18 cellular contexts compared by ENCODE assay signal in genomic region chr4:24655971-24656370, GRCh38.
DNase-seq lines count a peak whose midpoint lies in the region; ATAC-seq and TF ChIP-seq lines count a peak whose summit lies in the region.
"Had no signal": no experiment of that assay in that cellular context is flagged by ENCODE, and none has a peak within 500 bp of the region (broad histone marks: within the 10 kb centered on the region; RNA-seq: fewer than 3 reads in every experiment).

No MANE protein-coding gene starts in this region.

- H4K20me1 ChIP-seq in BLaER1 = peaks cover 22% of the 10 kb centered on the region

- no peaks in the 10 kb centered on the region for H3K9me3 Mint-ChIP-seq in nephron progenitor cell
- H3K9me3 Mint-ChIP-seq: activated T-helper 17 cell treated with anti-CD3 and anti-CD28 coated beads, Interleukin-2, amount 50 U/mL, for 72 hours; neural crest cell had no signal

- H3K4me1 Mint-ChIP-seq in nephron progenitor cell = peaks cover 53% of the 10 kb centered on the region
- H3K4me1 Mint-ChIP-seq: activated T-helper 17 cell treated with anti-CD3 and anti-CD28 coated beads, Interleukin-2, amount 50 U/mL, for 72 hours had no signal

- peak overlapping the region; percentile 24 for H3K4me2 ChIP-seq in BLaER1

- peaks cover 3% of the 10 kb centered on the region for H3K27me3 Mint-ChIP-seq in nephron progenitor cell (ENCODE audit: low read depth, poor library complexity)

- H3K36me3 ChIP-seq in BLaER1 = no peaks in the 10 kb centered on the region
- H3K36me3 ChIP-seq: breast epithelium, vagina had no signal

- no peaks in the 10 kb centered on the region for H3K9me3 ChIP-seq in BLaER1
- H3K9me3 ChIP-seq: breast epithelium, vagina had no signal

- H3K27ac ChIP-seq in BLaER1 (no peak overlapping the region), dorsolateral prefrontal cortex (peak overlapping the region in 50 of 59 donors; percentile 1 to 97 (median 76))
- H3K27ac ChIP-seq: breast epithelium, vagina had no signal

- H3K36me3 Mint-ChIP-seq in nephron progenitor cell (ENCODE audit: low read depth) = no peaks in the 10 kb centered on the region
- H3K36me3 Mint-ChIP-seq: activated CD8-positive, alpha-beta memory T cell treated with anti-CD3 and anti-CD28 coated beads, Interleukin-2, amount 10 ng/mL, durations not matched to agents 7 days and 5 days had no signal

- intact Hi-C loops in dorsolateral prefrontal cortex (cut with DNase I) = loop anchor here in 1 of 2 donors (5.0 kb wide), 1 partner anchor 49 kb away; no protein-coding TSS in a partner anchor

- TF ChIP-seq CTCF in dorsolateral prefrontal cortex (IDR thresholded peaks at IDR 0.05 in 54 of 56, conservative IDR thresholded peaks at IDR 0.05 in 2 of 56; ENCODE audit: low read depth in 1 of 56, partially characterized antibody in 56 of 56) (no peak), nephron progenitor cell (IDR thresholded peaks at IDR 0.05) (no peak)

- peak; percentile 63 for DNase-seq in HuH-7 (ENCODE audit: low spot score)
- no peak for DNase-seq in dorsolateral prefrontal cortex
- peak; percentile 33 for DNase-seq in nephron progenitor cell
- no peak for DNase-seq in NCI-H2171 treated with DMSO at 0.1 percent for 48 hours (lab: John Stamatoyannopoulos, UW)
- no peak for DNase-seq in COR-L47 (lab: John Stamatoyannopoulos, UW)
- no peak for DNase-seq in activated T-cell treated with anti-CD3 and anti-CD28 coated beads, Interleukin-2, amount 50 U/mL, for 1 hour
- DNase-seq: activated CD4-positive, alpha-beta T cell treated with anti-CD3 and anti-CD28 coated beads for 48 hours; activated CD8-positive, alpha-beta memory T cell treated with anti-CD3 and anti-CD28 coated beads, Interleukin-2, amount 10 ng/mL, durations not matched to agents 7 days and 5 days; NCI-H1436 treated with DMSO at 0.1 percent for 48 hours; NCI-H2227 treated with DMSO at 0.1 percent for 48 hours; stimulated activated CD4-positive, alpha-beta T cell treated with anti-CD3 and anti-CD28 coated beads, Interleukin-4, amount 100 ng/mL, for 1 hour had no signal

- H3K4me3 ChIP-seq in BLaER1 = no peak overlapping the region
- H3K4me3 ChIP-seq in dorsolateral prefrontal cortex = no peak overlapping the region
- H3K4me3 ChIP-seq: breast epithelium, vagina had no signal

- no peak overlapping the region for H3K9ac ChIP-seq in BLaER1

- H3K4me1 ChIP-seq in BLaER1 = peaks cover 34% of the 10 kb centered on the region

- no peak overlapping the region for H3K4me3 Mint-ChIP-seq in nephron progenitor cell
- H3K4me3 Mint-ChIP-seq: activated CD8-positive, alpha-beta memory T cell treated with anti-CD3 and anti-CD28 coated beads, Interleukin-2, amount 10 ng/mL, durations not matched to agents 7 days and 5 days; activated T-helper 17 cell treated with anti-CD3 and anti-CD28 coated beads, Interleukin-2, amount 50 U/mL, for 72 hours had no signal

- peak overlapping the region; percentile 42 for H3K27ac Mint-ChIP-seq in nephron progenitor cell
- H3K27ac Mint-ChIP-seq: activated CD8-positive, alpha-beta memory T cell treated with anti-CD3 and anti-CD28 coated beads, Interleukin-2, amount 10 ng/mL, durations not matched to agents 7 days and 5 days; activated T-helper 17 cell treated with anti-CD3 and anti-CD28 coated beads, Interleukin-2, amount 50 U/mL, for 72 hours had no signal

- ATAC-seq in HG02885 (IDR thresholded peaks at IDR 0.05; ENCODE audit: poor library complexity, unreplicated experiment) = no peak
- ATAC-seq: activated CD8-positive, alpha-beta memory T cell treated with anti-CD3 and anti-CD28 coated beads, Interleukin-2, amount 10 ng/mL, durations not matched to agents 7 days and 5 days; activated T-helper 17 cell treated with anti-CD3 and anti-CD28 coated beads, Interleukin-2, amount 50 U/mL, for 72 hours; HepG2 had no signal

- peaks cover 18% of the 10 kb centered on the region for H3K27me3 ChIP-seq in BLaER1
- no peaks in the 10 kb centered on the region for H3K27me3 ChIP-seq in dorsolateral prefrontal cortex
- H3K27me3 ChIP-seq: breast epithelium, vagina had no signal

Comparison
In these comparisons a context has a peak if more than half of its experiments do, and no peak if none do; other contexts are left out.
1. DNase-seq: peak in HuH-7 (single experiment) and nephron progenitor cell (single experiment); none in dorsolateral prefrontal cortex (0 of 10), NCI-H2171 treated with DMSO at 0.1 percent for 48 hours (single experiment), COR-L47 (single experiment) and activated T-cell treated with anti-CD3 and anti-CD28 coated beads, Interleukin-2, amount 50 U/mL, for 1 hour (single experiment).